In the genomic region with DNA sequence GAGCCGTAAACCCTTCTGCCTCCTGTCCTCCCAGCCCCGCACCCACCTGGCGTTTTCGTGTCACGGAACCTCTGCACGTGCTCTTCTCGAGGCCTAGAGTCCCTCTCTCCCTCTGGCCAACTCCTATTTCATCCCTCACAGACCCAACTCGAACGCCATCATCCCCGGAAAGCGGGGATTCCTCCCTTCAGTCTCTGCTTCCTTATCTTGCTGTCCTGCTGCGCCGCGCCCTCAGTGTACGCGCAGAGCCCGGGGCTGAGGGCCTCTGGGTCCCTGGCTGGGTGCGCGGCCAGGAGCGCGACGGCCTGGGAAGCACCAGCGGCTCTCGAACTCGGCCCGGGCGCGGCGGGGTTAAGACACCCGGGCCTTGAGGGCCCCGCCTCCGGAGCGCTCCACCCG, we compare ENCODE assay signal across 8 cellular contexts. TPM values are rescaled to one million over a fixed set of nuclear protein-coding genes. Genes with fewer than 3 reads are reported as not detected.
A peak's percentile ranks its signal among the peaks of the same experiment; 100 is the strongest.
DNase-seq lines count a peak whose midpoint lies in the region; ATAC-seq and TF ChIP-seq lines count a peak whose summit lies in the region.

No MANE protein-coding gene starts in this region.

- peaks cover 0 to 5% of the 10 kb centered on the region in 2 donors for H3K27me3 Mint-ChIP-seq in CD8-positive, alpha-beta memory T cell
- H3K27me3 Mint-ChIP-seq in naive B cell: no peaks in the 10 kb centered on the region

- H3K36me3 ChIP-seq in CD8-positive, alpha-beta memory T cell (ENCODE audit: insufficient read depth, low read length): peaks cover 14% of the 10 kb centered on the region
- H3K36me3 ChIP-seq in esophagus (ENCODE audit: control insufficient read depth in 2 of 2, insufficient read depth in 2 of 2, low read length in 1 of 2) (peaks cover 2 to 14% of the 10 kb centered on the region in 2 donors), transverse colon (no peaks in the 10 kb centered on the region)

- TF ChIP-seq CTCF in VCaP (conservative IDR thresholded peaks at IDR 0.05) (no peak), transverse colon (IDR thresholded peaks at IDR 0.05) (no peak)

- peak; percentile 56 for ATAC-seq in GM18907 (IDR thresholded peaks at IDR 0.05; ENCODE audit: unreplicated experiment)
- ATAC-seq in HG03064 (IDR thresholded peaks at IDR 0.05; ENCODE audit: low read depth, unreplicated experiment): peak; percentile 48
- peak; percentile 58 to 59 for ATAC-seq in naive B cell (ENCODE audit: low read depth in 2 of 2)

- no peaks in the 10 kb centered on the region for H3K9me3 ChIP-seq in CD8-positive, alpha-beta memory T cell (ENCODE audit: low read length)
- H3K9me3 ChIP-seq in esophagus (ENCODE audit: control insufficient read depth in 2 of 2, insufficient read depth in 1 of 2, low read depth in 1 of 2, low read length in 1 of 2): no peaks in the 10 kb centered on the region
- H3K9me3 ChIP-seq in transverse colon: no peaks in the 10 kb centered on the region

- no peak for TF ChIP-seq POLR2A in transverse colon (IDR thresholded peaks at IDR 0.05)

- intact Hi-C loops in transverse colon (cut with DNase I; ENCODE audit: low total_unique reads): no loop called here

- peaks cover 0 to 58% (median 6%) of the 10 kb centered on the region in 3 donors for H3K36me3 Mint-ChIP-seq in CD8-positive, alpha-beta memory T cell
- H3K36me3 Mint-ChIP-seq in naive B cell: peaks cover 11 to 15% of the 10 kb centered on the region in 2 donors

- H3K9me3 Mint-ChIP-seq in CD8-positive, alpha-beta memory T cell: no peaks in the 10 kb centered on the region
- no peaks in the 10 kb centered on the region for H3K9me3 Mint-ChIP-seq in naive B cell

- CTCF ChIA-PET in CD8-positive, alpha-beta memory T cell (lab: Charles Lee): interaction anchor here (0.7 to 2.8 kb wide), 20 partner anchors 7 to 365 kb away, joined by 3 to 22 read pairs (median 5); a partner anchor contains a TSS

- H3K4me1 Mint-ChIP-seq in CD8-positive, alpha-beta memory T cell: peaks cover 42 to 60% (median 52%) of the 10 kb centered on the region in 3 donors
- peaks cover 44 to 52% (median 50%) of the 10 kb centered on the region in 3 donors for H3K4me1 Mint-ChIP-seq in naive B cell

- peaks cover 18% of the 10 kb centered on the region for H3K4me1 ChIP-seq in CD8-positive, alpha-beta memory T cell (ENCODE audit: insufficient read depth, low read length)
- H3K4me1 ChIP-seq in esophagus (ENCODE audit: control insufficient read depth in 2 of 2, insufficient read depth in 2 of 2, low read length in 1 of 2) (peaks cover 5 to 19% of the 10 kb centered on the region in 2 donors), transverse colon (peaks cover 14 to 42% (median 31%) of the 10 kb centered on the region in 4 donors)

- H3K27ac ChIP-seq in CD8-positive, alpha-beta memory T cell (ENCODE audit: low read depth, low read length): peak overlapping the region; percentile 99
- H3K27ac ChIP-seq in VCaP (peak overlapping the region; percentile 99), esophagus (ENCODE audit: low read depth in 2 of 2, low read length in 1 of 2) (peak overlapping the region; percentile 89 to 95), transverse colon (peak overlapping the region; percentile 86 to 96 (median 94))

- in situ Hi-C loops in transverse colon (cut with MboI; ENCODE audit: low pct_ligation_motif_present in 1 of 4, low pct_unique_long_range_greater_than_20kb in 1 of 4, low sequenced_read_pairs in 3 of 4): no loop called here

- DNase-seq in CD8-positive, alpha-beta memory T cell: no peak
- DNase-seq in NCI-H2107 treated with DMSO at 0.1 percent for 48 hours (lab: John Stamatoyannopoulos, UW; ENCODE audit: unreplicated experiment) (peak; percentile 35), naive B cell (no peak), transverse colon (peak; percentile 87)

- peak overlapping the region; percentile 96 to 100 (median 99) for H3K4me3 Mint-ChIP-seq in CD8-positive, alpha-beta memory T cell
- H3K4me3 Mint-ChIP-seq in naive B cell: peak overlapping the region; percentile 95 to 100 (median 98)

- peak overlapping the region; percentile 99 to 100 (median 100) for H3K27ac Mint-ChIP-seq in CD8-positive, alpha-beta memory T cell
- H3K27ac Mint-ChIP-seq in naive B cell: peak overlapping the region; percentile 96 to 100 (median 98)

- POLR2A ChIA-PET in CD8-positive, alpha-beta memory T cell (lab: Charles Lee): interaction anchor here (0.8 to 1.6 kb wide), 4 partner anchors 20 to 90 kb away, joined by 3 to 6 read pairs (median 3); a partner anchor contains a TSS

- no peak for TF ChIP-seq EP300 in transverse colon (IDR thresholded peaks at IDR 0.05; ENCODE audit: low read depth)

- H3K4me3 ChIP-seq in CD8-positive, alpha-beta memory T cell (ENCODE audit: low read length): peak overlapping the region; percentile 95
- H3K4me3 ChIP-seq in esophagus (ENCODE audit: low read depth in 1 of 2, low read length in 2 of 2): peak overlapping the region; percentile 79 to 96
- peak overlapping the region; percentile 59 to 84 (median 69) for H3K4me3 ChIP-seq in transverse colon

- 0 to 1% methylated on average over 34 of the region's 34 CpGs for WGBS in esophagus, 2 donors
- WGBS in transverse colon (ENCODE audit: low coverage in 1 of 2), 2 donors: 1% methylated on average over 33 of the region's 34 CpGs; no CpG with 5 or more reads in 1 of the 2 donors

- no peaks in the 10 kb centered on the region for H3K27me3 ChIP-seq in CD8-positive, alpha-beta memory T cell (ENCODE audit: insufficient read depth, low read length, poor library complexity, severe bottlenecking)
- H3K27me3 ChIP-seq in esophagus (ENCODE audit: control insufficient read depth in 1 of 2, insufficient read depth in 2 of 2, low read length in 2 of 2) (no peaks in the 10 kb centered on the region), transverse colon (no peaks in the 10 kb centered on the region)

RNA-seq across cellular contexts. Expression of a gene that starts 0.5 kb away (rescaled TPM):
- 10 to 100 TPM; 50.3 to 53.2 TPM for total RNA-seq in CD8-positive, alpha-beta memory T cell
- polyA plus RNA-seq in CD8-positive, alpha-beta memory T cell: 18.8 TPM
- polyA plus RNA-seq in esophagus (10 to 100 TPM; 27.4 to 85.3 TPM), naive B cell (ENCODE audit: low read depth in 6 of 6) (10 to 100 TPM; 19.1 to 35.5 (median 21.3) TPM)
- total RNA-seq in transverse colon: 100 to 1,000 TPM in 2 of 4 donors, 10 to 100 TPM in 2; 50.2 to 206 (median 85.3) TPM

RNA-seq across cellular contexts. Expression of a gene that starts 19.9 kb away (rescaled TPM):
- 10 to 100 TPM; 13.8 to 15.9 TPM for total RNA-seq in CD8-positive, alpha-beta memory T cell
- polyA plus RNA-seq in CD8-positive, alpha-beta memory T cell: 21.8 TPM
- polyA plus RNA-seq in esophagus (10 to 100 TPM; 57.9 to 65.8 TPM), naive B cell (ENCODE audit: low read depth in 6 of 6) (10 to 100 TPM; 24.3 to 39.2 (median 30.7) TPM)
- 100 to 1,000 TPM in 3 of 4 donors, 10 to 100 TPM in 1; 82.7 to 714 (median 225) TPM for total RNA-seq in transverse colon

Comparison
In these comparisons a context has a peak if more than half of its experiments do, and no peak if none do; other contexts are left out.
1. DNase-seq: peak in NCI-H2107 treated with DMSO at 0.1 percent for 48 hours (single experiment) and transverse colon (single experiment); none in CD8-positive, alpha-beta memory T cell (0 of 5) and naive B cell (single experiment).
2. Peak in every context shown above with its lines, with median percentiles within 50 percentile points of each other: H3K27ac ChIP-seq, H3K4me3 ChIP-seq and ATAC-seq.